Comparison of ENCODE assay signal across 21 cellular contexts in genomic region chrX:97863261-97863660, GRCh38.
DNase-seq lines count a peak whose midpoint lies in the region; ATAC-seq, FAIRE-seq and TF ChIP-seq lines count a peak whose summit lies in the region.
"Had no signal": no experiment of that assay in that cellular context is flagged by ENCODE, and none has a peak within 500 bp of the region (broad histone marks: within the 10 kb centered on the region; RNA-seq: fewer than 3 reads in every experiment).

No MANE protein-coding gene starts in this region.

- H3F3A ChIP-seq in GM23338 (replicated peaks; ENCODE audit: low read depth) (no peaks in the 10 kb centered on the region), neural progenitor cell (ENCODE audit: low read depth) (no peaks in the 10 kb centered on the region)

- H3K27me3 Mint-ChIP-seq in GM23338 (ENCODE audit: insufficient read depth, low read depth, poor library complexity) (no peaks in the 10 kb centered on the region), astrocyte (ENCODE audit: low read depth, unreplicated experiment) (no peaks in the 10 kb centered on the region), neural progenitor cell (ENCODE audit: insufficient read depth, low read depth) (no peaks in the 10 kb centered on the region)
- H3K27me3 Mint-ChIP-seq: CD4-positive, alpha-beta memory T cell had no signal

- no peak for TF ChIP-seq POLR2A in esophagus squamous epithelium (IDR thresholded peaks at IDR 0.05)

- no peak for TF ChIP-seq CTCF in GM23338 (conservative IDR thresholded peaks at IDR 0.05; ENCODE audit: low read depth in 2 of 2)
- TF ChIP-seq CTCF in astrocyte (IDR thresholded peaks at IDR 0.05; ENCODE audit: insufficient read depth, low read depth, low read length): no peak
- TF ChIP-seq CTCF in neural progenitor cell (IDR thresholded peaks at IDR 0.05): no peak
- TF ChIP-seq CTCF in esophagus squamous epithelium (IDR thresholded peaks at IDR 0.05): no peak

- DNase-seq in GM23338 (ENCODE audit: low spot score) (no peak), NCI-H82 (lab: John Stamatoyannopoulos, UW) (peak; percentile 35), astrocyte (ENCODE audit: low read depth) (no peak), neural progenitor cell (ENCODE audit: low spot score) (peak; percentile 9), RPMI8226 (no peak), Karpas-422 (no peak), esophagus squamous epithelium (lab: John Stamatoyannopoulos, UW) (no peak), NCI-H526 (lab: John Stamatoyannopoulos, UW) (no peak)
- DNase-seq: 8988T; C1 segment of cervical spinal cord; Calu3; CD4-positive, alpha-beta memory T cell; COR-L47; DMS53; DMS79 treated with DMSO at 0.1 percent for 48 hours; GF-D8; H7; HFFc6 had no signal

- H3K4me1 Mint-ChIP-seq in GM23338: peaks cover 2% of the 10 kb centered on the region; the same call in 2 of the 3 replicates
- no peaks in the 10 kb centered on the region for H3K4me1 Mint-ChIP-seq in astrocyte (ENCODE audit: low read depth, unreplicated experiment)
- H3K4me1 Mint-ChIP-seq in neural progenitor cell: peaks cover 49% of the 10 kb centered on the region
- H3K4me1 Mint-ChIP-seq: CD4-positive, alpha-beta memory T cell had no signal

- H2AFZ ChIP-seq in GM23338 (peak overlapping the region; percentile 52), astrocyte (ENCODE audit: low read depth, low read length) (no peak overlapping the region), neural progenitor cell (replicated peaks) (peak overlapping the region; percentile 46), Karpas-422 (ENCODE audit: low read length) (no peak overlapping the region)

- WGBS in esophagus squamous epithelium, 2 donors: 61 to 66% methylated on average over 3 of the region's 3 CpGs

- H3K27me3 ChIP-seq in GM23338 (ENCODE audit: insufficient read depth): no peaks in the 10 kb centered on the region
- H3K27me3 ChIP-seq in astrocyte (ENCODE audit: insufficient read depth, low read length): no peaks in the 10 kb centered on the region
- no peaks in the 10 kb centered on the region for H3K27me3 ChIP-seq in neural progenitor cell
- no peaks in the 10 kb centered on the region for H3K27me3 ChIP-seq in Karpas-422 (ENCODE audit: low read length)
- no peaks in the 10 kb centered on the region for H3K27me3 ChIP-seq in esophagus squamous epithelium

- H3K4me2 ChIP-seq in GM23338 (no peak overlapping the region), astrocyte (ENCODE audit: low read length) (no peak overlapping the region), neural progenitor cell (peak overlapping the region; percentile 28), Karpas-422 (ENCODE audit: low read depth, low read length, poor library complexity, severe bottlenecking) (no peak overlapping the region)

- no peak for ATAC-seq in GM23338

- H3K9me3 Mint-ChIP-seq in GM23338 (no peaks in the 10 kb centered on the region), astrocyte (ENCODE audit: unreplicated experiment) (no peaks in the 10 kb centered on the region), neural progenitor cell (peaks cover 25% of the 10 kb centered on the region)
- H3K9me3 Mint-ChIP-seq: HFFc6 had no signal

- no peaks in the 10 kb centered on the region for H3K79me2 ChIP-seq in GM23338 (replicated peaks; ENCODE audit: insufficient read depth)
- H3K79me2 ChIP-seq in astrocyte (ENCODE audit: insufficient read depth, low read length): no peaks in the 10 kb centered on the region
- H3K79me2 ChIP-seq in neural progenitor cell (ENCODE audit: low read depth): no peaks in the 10 kb centered on the region
- H3K79me2 ChIP-seq in Karpas-422 (ENCODE audit: low read length): no peaks in the 10 kb centered on the region

- H3K27ac Mint-ChIP-seq in GM23338 (no peak overlapping the region), astrocyte (ENCODE audit: unreplicated experiment) (no peak overlapping the region), neural progenitor cell (peak overlapping the region; percentile 98)
- H3K27ac Mint-ChIP-seq: CD4-positive, alpha-beta memory T cell; HFFc6 had no signal

- H3K4me3 ChIP-seq in GM23338: no peak overlapping the region
- H3K4me3 ChIP-seq in astrocyte (ENCODE audit: insufficient read depth, low read depth, low read length): no peak overlapping the region
- no peak overlapping the region for H3K4me3 ChIP-seq in neural progenitor cell
- H3K4me3 ChIP-seq in Karpas-422 (ENCODE audit: low read length): no peak overlapping the region
- no peak overlapping the region for H3K4me3 ChIP-seq in esophagus squamous epithelium

- H3K4me3 Mint-ChIP-seq in GM23338 (no peak overlapping the region), astrocyte (ENCODE audit: unreplicated experiment) (no peak overlapping the region), neural progenitor cell (no peak overlapping the region)
- H3K4me3 Mint-ChIP-seq: CD4-positive, alpha-beta memory T cell; HFFc6 had no signal

- peak; percentile 97 for FAIRE-seq in astrocyte (lab: Jason Lieb, UNC)
- FAIRE-seq: GM12891, GM18507, H1 had no signal

- H3K27ac ChIP-seq in GM23338 (ENCODE audit: low read depth) (no peak overlapping the region), astrocyte (ENCODE audit: low read depth, low read length) (no peak overlapping the region), neural progenitor cell (no peak overlapping the region), Karpas-422 (ENCODE audit: low read length) (no peak overlapping the region), esophagus squamous epithelium (no peak overlapping the region)

- H3K36me3 ChIP-seq in GM23338 (ENCODE audit: insufficient read depth) (no peaks in the 10 kb centered on the region), astrocyte (ENCODE audit: insufficient read depth, low read length) (no peaks in the 10 kb centered on the region), neural progenitor cell (no peaks in the 10 kb centered on the region), Karpas-422 (ENCODE audit: insufficient read depth, low read length) (no peaks in the 10 kb centered on the region), esophagus squamous epithelium (no peaks in the 10 kb centered on the region)

- H3K9ac ChIP-seq in astrocyte (ENCODE audit: low read length) (no peak overlapping the region), neural progenitor cell (no peak overlapping the region), Karpas-422 (ENCODE audit: low read length) (no peak overlapping the region)

- no peaks in the 10 kb centered on the region for H3K4me1 ChIP-seq in GM23338 (ENCODE audit: insufficient read depth)
- H3K4me1 ChIP-seq in astrocyte (ENCODE audit: insufficient read depth, low read length): no peaks in the 10 kb centered on the region
- peaks cover 16% of the 10 kb centered on the region for H3K4me1 ChIP-seq in neural progenitor cell
- H3K4me1 ChIP-seq in Karpas-422 (ENCODE audit: low read length): no peaks in the 10 kb centered on the region
- no peaks in the 10 kb centered on the region for H3K4me1 ChIP-seq in esophagus squamous epithelium

- H3K9me2 ChIP-seq in GM23338 (ENCODE audit: insufficient read depth) (no peaks in the 10 kb centered on the region), Karpas-422 (replicated peaks; ENCODE audit: insufficient read depth, low read length) (no peaks in the 10 kb centered on the region)

- no peaks in the 10 kb centered on the region for H4K20me1 ChIP-seq in GM23338 (replicated peaks; ENCODE audit: insufficient read depth)
- no peaks in the 10 kb centered on the region for H4K20me1 ChIP-seq in astrocyte (ENCODE audit: insufficient read depth, low read length)
- H4K20me1 ChIP-seq in neural progenitor cell (ENCODE audit: low read depth): no peaks in the 10 kb centered on the region
- H4K20me1 ChIP-seq in Karpas-422 (ENCODE audit: insufficient read depth, low read depth, low read length): no peaks in the 10 kb centered on the region

- intact Hi-C loops in esophagus squamous epithelium (cut with DNase I): no loop called here

- H3K36me3 Mint-ChIP-seq in GM23338 (ENCODE audit: low read depth) (no peaks in the 10 kb centered on the region), astrocyte (ENCODE audit: low read depth, unreplicated experiment) (no peaks in the 10 kb centered on the region), neural progenitor cell (peaks cover 12% of the 10 kb centered on the region)
- H3K36me3 Mint-ChIP-seq: CD4-positive, alpha-beta memory T cell had no signal

- H3K9me3 ChIP-seq in astrocyte (ENCODE audit: insufficient read depth, low read depth, low read length): no peaks in the 10 kb centered on the region
- no peaks in the 10 kb centered on the region for H3K9me3 ChIP-seq in neural progenitor cell (ENCODE audit: low read depth)
- no peaks in the 10 kb centered on the region for H3K9me3 ChIP-seq in Karpas-422 (ENCODE audit: low read length)
- H3K9me3 ChIP-seq in esophagus squamous epithelium: no peaks in the 10 kb centered on the region

TF ChIP-seq in GM23338, 12 proteins besides CTCF, POLR2A, EP300 and RAD21 (continues in another document):
- TF ChIP-seq CREB1 (CRISPR knock-in tag; IDR thresholded peaks at IDR 0.05; ENCODE audit: low read depth): no peak
- no peak for TF ChIP-seq REST (IDR thresholded peaks at IDR 0.05; ENCODE audit: unreplicated experiment)

Comparison
In these comparisons a context has a peak if more than half of its experiments do, and no peak if none do; other contexts are left out.
1. DNase-seq: peak in NCI-H82 (single experiment) and neural progenitor cell (single experiment); none in GM23338 (single experiment), astrocyte (single experiment), RPMI8226 (single experiment), Karpas-422 (single experiment), esophagus squamous epithelium (single experiment) and NCI-H526 (0 of 2).
2. H2AFZ ChIP-seq: peak in GM23338 (single experiment) and neural progenitor cell (single experiment); none in astrocyte (single experiment) and Karpas-422 (single experiment).